ENCODE assay signal across 8 cellular contexts in the genomic region with DNA sequence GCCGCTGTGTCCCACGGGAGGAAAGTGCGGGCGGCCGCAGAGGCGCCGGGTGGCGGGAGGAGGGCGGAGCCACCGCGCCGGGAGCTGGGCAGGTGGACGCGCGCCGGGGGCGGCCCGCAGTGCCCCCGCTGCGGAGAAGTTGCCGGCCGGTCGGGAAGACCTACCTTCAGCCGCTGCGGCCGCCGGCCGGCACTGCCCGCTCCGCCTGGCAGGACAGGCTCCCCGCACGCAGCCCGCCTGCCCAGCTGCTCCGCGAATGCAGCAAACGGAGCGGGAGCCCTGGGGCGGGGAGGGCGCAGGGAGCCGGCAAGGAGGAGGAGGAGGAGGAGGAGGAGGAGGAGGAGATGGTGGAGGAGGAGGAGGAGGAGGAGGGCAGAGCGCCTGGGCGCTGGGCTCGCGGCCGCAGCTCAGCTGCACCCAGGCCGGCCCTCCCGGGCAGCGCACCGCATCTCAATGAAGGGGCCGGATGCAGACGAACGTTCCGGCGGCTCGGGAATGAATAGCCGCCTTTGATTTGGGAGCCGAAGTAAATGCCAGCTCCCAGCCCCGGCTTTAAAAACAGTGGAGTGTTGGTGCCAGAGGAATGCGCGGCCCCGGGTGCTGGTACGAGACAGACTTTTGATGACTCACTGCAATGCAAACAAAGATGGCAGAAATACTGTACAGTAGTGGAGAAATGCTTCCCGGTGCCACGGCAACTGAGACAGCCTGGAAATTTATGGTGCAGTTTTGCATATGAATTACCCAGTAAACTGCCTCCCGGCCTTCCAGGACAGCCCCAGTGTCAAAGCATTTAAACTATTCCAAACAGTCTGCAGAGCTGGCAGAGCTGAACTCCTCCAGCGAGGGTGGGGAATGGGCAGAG. TPM values are rescaled to one million over a fixed set of nuclear protein-coding genes. Genes with fewer than 3 reads are reported as not detected.
A peak's percentile ranks its signal among the peaks of the same experiment; 100 is the strongest.
DNase-seq lines count a peak whose midpoint lies in the region; ATAC-seq and TF ChIP-seq lines count a peak whose summit lies in the region.

No MANE protein-coding gene starts in this region.

- H3K36me3 Mint-ChIP-seq in neural progenitor cell, result no peaks in the 10 kb centered on the region
- H3K36me3 Mint-ChIP-seq in activated T-helper 2 cell treated with anti-CD3 and anti-CD28 coated beads, Interferon-gamma antibody, Interleukin-2, Interleukin-4, amounts not matched to agents 10 μg/mL and 5 μg/mL and 100 μg/mL, durations not matched to agents 14 hours and 24 hours and 36 hours (ENCODE audit: low read depth), result no peaks in the 10 kb centered on the region

- H4K20me1 ChIP-seq in neural progenitor cell (ENCODE audit: low read depth), result peaks cover 32% of the 10 kb centered on the region

- no peak overlapping the region for H3K9ac ChIP-seq in neural progenitor cell

- WGBS in adrenal gland, 4 donors, result 1% methylated on average over 27 to 64 of the region's 66 CpGs

- peak overlapping the region in 1 of 4 donors; percentile 55 for H3K4me3 ChIP-seq in adrenal gland
- H3K4me3 ChIP-seq in neural progenitor cell, result peak overlapping the region; percentile 90

- peak overlapping the region; percentile 3 for H2AFZ ChIP-seq in neural progenitor cell (replicated peaks)

- H3K27ac ChIP-seq in adrenal gland (peak overlapping the region in 2 of 5 donors; percentile 3 to 77), neural progenitor cell (no peak overlapping the region)

- H3K27me3 Mint-ChIP-seq in neural progenitor cell (ENCODE audit: insufficient read depth, low read depth), result peaks cover 6% of the 10 kb centered on the region
- peaks cover 7% of the 10 kb centered on the region for H3K27me3 Mint-ChIP-seq in activated T-helper 2 cell treated with anti-CD3 and anti-CD28 coated beads, Interferon-gamma antibody, Interleukin-2, Interleukin-4, amounts not matched to agents 10 μg/mL and 5 μg/mL and 100 μg/mL, durations not matched to agents 14 hours and 24 hours and 36 hours (ENCODE audit: low read depth)

- DNase-seq in activated naive CD4-positive, alpha-beta T cell treated with Interleukin-2 at 50 U/mL for 16 hours, result peak; percentile 17
- no peak for DNase-seq in activated naive CD4-positive, alpha-beta T cell (lab: John Stamatoyannopoulos, UW)
- DNase-seq in NCI-H2171 (lab: John Stamatoyannopoulos, UW) (peak; percentile 45), adrenal gland (peak in 5 of 7 donors; percentile 47 to 64 (median 54)), Right ventricle myocardium superior (peak; percentile 76), neural progenitor cell (ENCODE audit: low spot score) (peak; percentile 76)
- no peak for DNase-seq in activated T-helper 2 cell treated with anti-CD3 and anti-CD28 coated beads, Interferon-gamma antibody, Interleukin-2, Interleukin-4, amounts not matched to agents 10 μg/mL and 5 μg/mL and 100 μg/mL, durations not matched to agents 14 hours and 24 hours and 36 hours (ENCODE audit: low spot score)

- H3K9me3 Mint-ChIP-seq in neural progenitor cell, result no peaks in the 10 kb centered on the region
- H3K9me3 Mint-ChIP-seq in activated T-helper 2 cell treated with anti-CD3 and anti-CD28 coated beads, Interferon-gamma antibody, Interleukin-2, Interleukin-4, amounts not matched to agents 10 μg/mL and 5 μg/mL and 100 μg/mL, durations not matched to agents 14 hours and 24 hours and 36 hours, result no peaks in the 10 kb centered on the region

- no peaks in the 10 kb centered on the region for H3K79me2 ChIP-seq in neural progenitor cell (ENCODE audit: low read depth)

- peaks cover 28% of the 10 kb centered on the region for H3F3A ChIP-seq in neural progenitor cell (ENCODE audit: low read depth)

- ATAC-seq in Right ventricle myocardium superior (ENCODE audit: poor library complexity), result peak; percentile 64
- ATAC-seq in HG02870 (IDR thresholded peaks at IDR 0.05; ENCODE audit: unreplicated experiment), result no peak

- no peaks in the 10 kb centered on the region for H3K27me3 ChIP-seq in adrenal gland
- peaks cover 19% of the 10 kb centered on the region for H3K27me3 ChIP-seq in neural progenitor cell

- TF ChIP-seq CTCF in adrenal gland (IDR thresholded peaks at IDR 0.05) (no peak), neural progenitor cell (IDR thresholded peaks at IDR 0.05) (no peak)

- peaks cover 0 to 13% of the 10 kb centered on the region in 2 donors for H3K36me3 ChIP-seq in adrenal gland (replicated peaks in 1 of 2)
- no peaks in the 10 kb centered on the region for H3K36me3 ChIP-seq in neural progenitor cell

- H3K4me2 ChIP-seq in neural progenitor cell, result peak overlapping the region; percentile 100

- intact Hi-C loops in adrenal gland (cut with DNase I) (no loop called here), Right ventricle myocardium superior (cut with DNase I) (no loop called here)
- intact Hi-C loops in activated T-helper 2 cell treated with anti-CD3 and anti-CD28 coated beads, Interferon-gamma antibody, Interleukin-2, Interleukin-4, amounts not matched to agents 10 μg/mL and 5 μg/mL and 100 μg/mL, durations not matched to agents 14 hours and 24 hours and 36 hours (cut with micrococcal nuclease), result no loop called here

- H3K4me3 Mint-ChIP-seq in neural progenitor cell, result peak overlapping the region; percentile 84
- no peak overlapping the region for H3K4me3 Mint-ChIP-seq in activated T-helper 2 cell treated with anti-CD3 and anti-CD28 coated beads, Interferon-gamma antibody, Interleukin-2, Interleukin-4, amounts not matched to agents 10 μg/mL and 5 μg/mL and 100 μg/mL, durations not matched to agents 14 hours and 24 hours and 36 hours (ENCODE audit: low read depth)

- peak overlapping the region; percentile 60 for H3K27ac Mint-ChIP-seq in neural progenitor cell
- H3K27ac Mint-ChIP-seq in activated T-helper 2 cell treated with anti-CD3 and anti-CD28 coated beads, Interferon-gamma antibody, Interleukin-2, Interleukin-4, amounts not matched to agents 10 μg/mL and 5 μg/mL and 100 μg/mL, durations not matched to agents 14 hours and 24 hours and 36 hours, result no peak overlapping the region

- H3K4me1 ChIP-seq in adrenal gland (replicated peaks in 1 of 2), result peaks cover 25 to 26% of the 10 kb centered on the region in 2 donors
- H3K4me1 ChIP-seq in neural progenitor cell, result peaks cover 39% of the 10 kb centered on the region

- no peak for TF ChIP-seq POLR2A in adrenal gland (IDR thresholded peaks at IDR 0.05)

- H3K9me3 ChIP-seq in adrenal gland (replicated peaks in 1 of 3) (no peaks in the 10 kb centered on the region), neural progenitor cell (ENCODE audit: low read depth) (no peaks in the 10 kb centered on the region)

- peaks cover 18% of the 10 kb centered on the region for H3K4me1 Mint-ChIP-seq in neural progenitor cell
- H3K4me1 Mint-ChIP-seq in activated T-helper 2 cell treated with anti-CD3 and anti-CD28 coated beads, Interferon-gamma antibody, Interleukin-2, Interleukin-4, amounts not matched to agents 10 μg/mL and 5 μg/mL and 100 μg/mL, durations not matched to agents 14 hours and 24 hours and 36 hours (ENCODE audit: low read depth), result no peaks in the 10 kb centered on the region

RNA-seq across cellular contexts. Expression of a gene that starts 43.3 kb away (rescaled TPM):
- total RNA-seq in adrenal gland, result 10 to 100 TPM; 27.2 to 61.0 (median 38.6) TPM
- 10 to 100 TPM in 1 of 3 donors, 1 to 10 TPM in 2; 5.7 to 11.3 (median 7.1) TPM for polyA plus RNA-seq in adrenal gland
- total RNA-seq in Right ventricle myocardium superior, result 30.8 TPM
- 4.5 and 9.1 TPM in 2 replicates for total RNA-seq in neural progenitor cell (ENCODE audit: low replicate concordance)
- 5.4 and 5.5 TPM in 2 replicates for total RNA-seq in activated T-helper 2 cell treated with anti-CD3 and anti-CD28 coated beads, Interferon-gamma antibody, Interleukin-2, Interleukin-4, amounts not matched to agents 10 μg/mL and 5 μg/mL and 100 μg/mL, durations not matched to agents 14 hours and 24 hours and 36 hours

Comparison
In these comparisons a context has a peak if more than half of its experiments do, and no peak if none do; other contexts are left out.
1. DNase-seq: peak in activated naive CD4-positive, alpha-beta T cell treated with Interleukin-2 at 50 U/mL for 16 hours (single experiment), NCI-H2171 (single experiment), adrenal gland (5 of 7), Right ventricle myocardium superior (single experiment) and neural progenitor cell (single experiment); none in activated naive CD4-positive, alpha-beta T cell (0 of 4) and activated T-helper 2 cell treated with anti-CD3 and anti-CD28 coated beads, Interferon-gamma antibody, Interleukin-2, Interleukin-4, amounts not matched to agents 10 μg/mL and 5 μg/mL and 100 μg/mL, durations not matched to agents 14 hours and 24 hours and 36 hours (single experiment).